ENCODE assay signal across 1 cellular context in the genomic region with DNA sequence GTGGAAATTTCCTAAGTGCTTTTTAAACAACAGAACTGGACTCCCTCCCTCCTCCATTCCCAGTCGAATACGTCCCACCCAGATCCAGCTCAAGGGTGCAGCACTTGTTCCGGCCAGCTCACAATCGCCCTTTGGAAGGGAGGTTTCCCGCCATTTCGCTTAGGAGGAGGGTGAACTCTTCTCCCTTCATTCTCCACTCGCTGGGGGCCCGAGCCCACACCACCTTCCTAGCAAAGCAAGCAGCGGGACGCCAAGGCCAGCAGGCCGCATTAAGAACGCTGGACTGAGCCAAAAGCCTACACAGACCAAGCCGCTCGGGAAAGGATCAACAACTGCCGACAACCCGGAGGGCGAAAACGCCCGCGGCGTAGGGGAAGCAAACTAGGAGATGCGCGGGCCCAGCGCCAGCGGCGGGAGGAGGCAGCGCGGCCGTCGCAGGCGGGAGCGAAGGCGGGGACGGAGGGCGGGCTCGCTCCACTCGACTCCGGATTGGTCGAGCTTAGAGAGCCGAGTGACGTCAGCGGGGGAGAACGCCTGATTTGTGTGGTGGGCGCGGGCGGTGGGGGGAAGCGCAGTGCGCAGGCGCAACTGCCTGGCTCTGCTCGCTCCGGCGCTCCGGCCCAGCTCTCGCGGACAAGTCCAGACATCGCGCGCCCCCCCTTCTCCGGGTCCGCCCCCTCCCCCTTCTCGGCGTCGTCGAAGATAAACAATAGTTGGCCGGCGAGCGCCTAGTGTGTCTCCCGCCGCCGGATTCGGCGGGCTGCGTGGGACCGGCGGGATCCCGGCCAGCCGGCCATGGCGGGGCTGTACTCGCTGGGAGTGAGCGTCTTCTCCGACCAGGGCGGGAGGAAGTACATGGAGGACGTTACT.
TF ChIP-seq lines count a peak whose summit lies in the region.

Gene PPM1D, plus strand, starts transcription at position 574 of the 870 bp plus-strand sequence. Its CDS starts 222 bp downstream, at position 796.

TF ChIP-seq in HepG2, 621 proteins besides CTCF, POLR2A, EP300 and RAD21 (continued from another document and continues in another):
- TF ChIP-seq PAXIP1 (CRISPR knock-in tag; conservative IDR thresholded peaks at IDR 0.05) = peak; percentile 84
- peak; percentile 95 for TF ChIP-seq HOXA9 (CRISPR knock-in tag; IDR thresholded peaks at IDR 0.05; ENCODE audit: borderline replicate concordance)
- no peak; the same call in 1 of the 2 replicates for TF ChIP-seq ZKSCAN5 (CRISPR knock-in tag; IDR thresholded peaks at IDR 0.05)
- peak; percentile 3; the same call in 1 of the 2 replicates for TF ChIP-seq PRMT3 (CRISPR knock-in tag; IDR thresholded peaks at IDR 0.05; ENCODE audit: borderline replicate concordance, low read depth)
- TF ChIP-seq ZNF253 (CRISPR knock-in tag; IDR thresholded peaks at IDR 0.05; ENCODE audit: borderline replicate concordance) = no peak; the same call in 1 of the 2 replicates
- TF ChIP-seq HMGA1 (CRISPR knock-in tag; conservative IDR thresholded peaks at IDR 0.05) = no peak
- peak; percentile 72 for TF ChIP-seq SALL1 (CRISPR knock-in tag; IDR thresholded peaks at IDR 0.05)
- peak; percentile 96; the same call in 1 of the 2 replicates for TF ChIP-seq FOXO4 (CRISPR knock-in tag; conservative IDR thresholded peaks at IDR 0.05)
- TF ChIP-seq, protein P1, sequence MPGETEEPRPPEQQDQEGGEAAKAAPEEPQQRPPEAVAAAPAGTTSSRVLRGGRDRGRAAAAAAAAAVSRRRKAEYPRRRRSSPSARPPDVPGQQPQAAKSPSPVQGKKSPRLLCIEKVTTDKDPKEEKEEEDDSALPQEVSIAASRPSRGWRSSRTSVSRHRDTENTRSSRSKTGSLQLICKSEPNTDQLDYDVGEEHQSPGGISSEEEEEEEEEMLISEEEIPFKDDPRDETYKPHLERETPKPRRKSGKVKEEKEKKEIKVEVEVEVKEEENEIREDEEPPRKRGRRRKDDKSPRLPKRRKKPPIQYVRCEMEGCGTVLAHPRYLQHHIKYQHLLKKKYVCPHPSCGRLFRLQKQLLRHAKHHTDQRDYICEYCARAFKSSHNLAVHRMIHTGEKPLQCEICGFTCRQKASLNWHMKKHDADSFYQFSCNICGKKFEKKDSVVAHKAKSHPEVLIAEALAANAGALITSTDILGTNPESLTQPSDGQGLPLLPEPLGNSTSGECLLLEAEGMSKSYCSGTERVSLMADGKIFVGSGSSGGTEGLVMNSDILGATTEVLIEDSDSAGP (CRISPR knock-in tag; IDR thresholded peaks at IDR 0.05; ENCODE audit: borderline replicate concordance) = peak; percentile 96; the same call in 1 of the 2 replicates
- TF ChIP-seq ZNF839 (CRISPR knock-in tag; IDR thresholded peaks at IDR 0.05; ENCODE audit: borderline replicate concordance) = peak; percentile 83; the same call in 1 of the 2 replicates
- TF ChIP-seq ZFP36L2 (CRISPR knock-in tag; IDR thresholded peaks at IDR 0.05) = peak; percentile 73; the same call in 1 of the 2 replicates
- TF ChIP-seq GPN1 (CRISPR knock-in tag; IDR thresholded peaks at IDR 0.05; ENCODE audit: borderline replicate concordance) = 0 out of 2 replicates have a peak, but pooled peaks have one; percentile 36
- TF ChIP-seq NFE2L1 (CRISPR knock-in tag; IDR thresholded peaks at IDR 0.05; ENCODE audit: borderline replicate concordance) = no peak; the same call in 1 of the 2 replicates
- TF ChIP-seq ZNF207 (IDR thresholded peaks at IDR 0.05; ENCODE audit: borderline replicate concordance) = no peak
- peak; percentile 19; the same call in 1 of the 2 replicates for TF ChIP-seq ZNF782 (CRISPR knock-in tag; IDR thresholded peaks at IDR 0.05; ENCODE audit: borderline replicate concordance)
- peak; percentile 77 for TF ChIP-seq TFE3 (CRISPR knock-in tag; IDR thresholded peaks at IDR 0.05)
- TF ChIP-seq ZNF20 (CRISPR knock-in tag; IDR thresholded peaks at IDR 0.05) = peak; percentile 80; the same call in 1 of the 2 replicates
- peak; percentile 87 for TF ChIP-seq HOXD1 (CRISPR knock-in tag; IDR thresholded peaks at IDR 0.05)
- TF ChIP-seq ZNF335 (CRISPR knock-in tag; IDR thresholded peaks at IDR 0.05) = peak; percentile 92
- TF ChIP-seq PPARG (CRISPR knock-in tag; conservative IDR thresholded peaks at IDR 0.05) = peak; percentile 68
- TF ChIP-seq THYN1 (CRISPR knock-in tag; IDR thresholded peaks at IDR 0.05; ENCODE audit: borderline replicate concordance, low read depth) = no peak
- TF ChIP-seq ETV6 (CRISPR knock-in tag; conservative IDR thresholded peaks at IDR 0.05) = peak; percentile 46; the same call in 1 of the 2 replicates
- TF ChIP-seq ZNF552 (CRISPR knock-in tag; IDR thresholded peaks at IDR 0.05; ENCODE audit: borderline replicate concordance) = peak; percentile 88
- 0 out of 2 replicates have a peak, but pooled peaks have one; percentile 25 for TF ChIP-seq KDM6A (CRISPR knock-in tag; IDR thresholded peaks at IDR 0.05; ENCODE audit: low read depth)
- peak; percentile 95 for TF ChIP-seq ZNF740 (CRISPR knock-in tag; IDR thresholded peaks at IDR 0.05)
- peak; percentile 79; the same call in 1 of the 2 replicates for TF ChIP-seq ZBTB7B (CRISPR knock-in tag; IDR thresholded peaks at IDR 0.05)
- TF ChIP-seq THAP11 (CRISPR knock-in tag; IDR thresholded peaks at IDR 0.05) = peak; percentile 86
- peak; percentile 81; the same call in 1 of the 2 replicates for TF ChIP-seq SKIL (CRISPR knock-in tag; IDR thresholded peaks at IDR 0.05; ENCODE audit: borderline replicate concordance)
- peak; percentile 89 for TF ChIP-seq SALL2 (CRISPR knock-in tag; IDR thresholded peaks at IDR 0.05)
- TF ChIP-seq HNRNPUL1 (IDR thresholded peaks at IDR 0.05; ENCODE audit: low read depth, low read length) = no peak; the same call in 1 of the 2 replicates
- no peak; the same call in 1 of the 2 replicates for TF ChIP-seq ZNF460 (CRISPR knock-in tag; IDR thresholded peaks at IDR 0.05; ENCODE audit: borderline replicate concordance)
- TF ChIP-seq, protein P2, sequence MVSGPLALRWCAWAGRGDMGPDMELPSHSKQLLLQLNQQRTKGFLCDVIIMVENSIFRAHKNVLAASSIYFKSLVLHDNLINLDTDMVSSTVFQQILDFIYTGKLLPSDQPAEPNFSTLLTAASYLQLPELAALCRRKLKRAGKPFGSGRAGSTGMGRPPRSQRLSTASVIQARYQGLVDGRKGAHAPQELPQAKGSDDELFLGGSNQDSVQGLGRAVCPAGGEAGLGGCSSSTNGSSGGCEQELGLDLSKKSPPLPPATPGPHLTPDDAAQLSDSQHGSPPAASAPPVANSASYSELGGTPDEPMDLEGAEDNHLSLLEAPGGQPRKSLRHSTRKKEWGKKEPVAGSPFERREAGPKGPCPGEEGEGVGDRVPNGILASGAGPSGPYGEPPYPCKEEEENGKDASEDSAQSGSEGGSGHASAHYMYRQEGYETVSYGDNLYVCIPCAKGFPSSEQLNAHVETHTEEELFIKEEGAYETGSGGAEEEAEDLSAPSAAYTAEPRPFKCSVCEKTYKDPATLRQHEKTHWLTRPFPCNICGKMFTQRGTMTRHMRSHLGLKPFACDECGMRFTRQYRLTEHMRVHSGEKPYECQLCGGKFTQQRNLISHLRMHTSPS (CRISPR knock-in tag; IDR thresholded peaks at IDR 0.05; ENCODE audit: low read depth) = peak; percentile 55; the same call in 1 of the 2 replicates
- TF ChIP-seq ZNF503 (CRISPR knock-in tag; IDR thresholded peaks at IDR 0.05) = peak; percentile 94
- no peak for TF ChIP-seq ZNF337 (CRISPR knock-in tag; IDR thresholded peaks at IDR 0.05; ENCODE audit: borderline replicate concordance, low read depth)
- TF ChIP-seq CENPX (CRISPR knock-in tag; IDR thresholded peaks at IDR 0.05) = no peak
- no peak for TF ChIP-seq ATM (IDR thresholded peaks at IDR 0.05; ENCODE audit: borderline replicate concordance)
- TF ChIP-seq NPAS2 (CRISPR knock-in tag; IDR thresholded peaks at IDR 0.05; ENCODE audit: borderline replicate concordance) = no peak
- TF ChIP-seq GABPB1 (CRISPR knock-in tag; IDR thresholded peaks at IDR 0.05) = peak; percentile 86
- TF ChIP-seq ZBTB1 (CRISPR knock-in tag; IDR thresholded peaks at IDR 0.05; ENCODE audit: borderline replicate concordance) = no peak
- peak; percentile 83 for TF ChIP-seq ETV5 (CRISPR knock-in tag; IDR thresholded peaks at IDR 0.05; ENCODE audit: borderline replicate concordance)
